In genomic region chr15:68377766-68378165, GRCh38 we compare ENCODE assay signal across 22 cellular contexts. TPM values are rescaled to one million over a fixed set of nuclear protein-coding genes. Genes with fewer than 3 reads are reported as not detected.
DNase-seq lines count a peak whose midpoint lies in the region; ATAC-seq, FAIRE-seq and TF ChIP-seq lines count a peak whose summit lies in the region.
"Had no signal": no experiment of that assay in that cellular context is flagged by ENCODE, and none has a peak within 500 bp of the region (broad histone marks: within the 10 kb centered on the region; RNA-seq: fewer than 3 reads in every experiment).

No MANE protein-coding gene starts in this region.

- ATAC-seq in activated naive CD4-positive, alpha-beta T cell treated with anti-CD3 and anti-CD28 coated beads, Interleukin-2, amount 50 U/mL, for 72 hours, result no peak
- ATAC-seq: A549; CD8-positive, alpha-beta T cell; GM12878; K562 had no signal

- peaks cover 11% of the 10 kb centered on the region for H3K4me1 Mint-ChIP-seq in activated naive CD4-positive, alpha-beta T cell treated with anti-CD3 and anti-CD28 coated beads, Interleukin-2, amount 50 U/mL, for 24 hours
- H3K4me1 Mint-ChIP-seq in chondrocyte (ENCODE audit: low read depth), result peaks cover 85% of the 10 kb centered on the region

- no peaks in the 10 kb centered on the region for H3K9me3 Mint-ChIP-seq in activated naive CD4-positive, alpha-beta T cell treated with anti-CD3 and anti-CD28 coated beads, Interleukin-2, amount 50 U/mL, for 24 hours
- H3K9me3 Mint-ChIP-seq in activated naive CD4-positive, alpha-beta T cell treated with anti-CD3 and anti-CD28 coated beads, Interleukin-2, amount 50 U/mL, for 72 hours, result peaks cover 0 to 4% of the 10 kb centered on the region in 2 donors
- H3K9me3 Mint-ChIP-seq in chondrocyte (ENCODE audit: low read depth), result peaks cover 4% of the 10 kb centered on the region
- H3K9me3 Mint-ChIP-seq: CD8-positive, alpha-beta T cell had no signal

- H3K4me3 Mint-ChIP-seq in activated naive CD4-positive, alpha-beta T cell treated with anti-CD3 and anti-CD28 coated beads, Interleukin-2, amount 50 U/mL, for 24 hours, result no peak overlapping the region
- H3K4me3 Mint-ChIP-seq in chondrocyte (ENCODE audit: unreplicated experiment), result no peak overlapping the region
- H3K4me3 Mint-ChIP-seq: CD8-positive, alpha-beta T cell had no signal

- no peak for DNase-seq in activated naive CD4-positive, alpha-beta T cell treated with anti-CD3 and anti-CD28 coated beads, Interleukin-2, amount 50 U/mL, for 72 hours (ENCODE audit: low spot score in 2 of 2)
- no peak for DNase-seq in chondrocyte (ENCODE audit: low spot score)
- DNase-seq in mesenteric fat pad (ENCODE audit: low spot score), result peak; percentile 64
- peak; percentile 30 for DNase-seq in ureter (ENCODE audit: low spot score)
- DNase-seq in SKM-1 treated with dmso at 0.1 percent for 144 hours (lab: John Stamatoyannopoulos, UW; ENCODE audit: unreplicated experiment), result no peak
- no peak for DNase-seq in HTR-8/SVneo (ENCODE audit: insufficient read length, low spot score)
- DNase-seq in substantia nigra (lab: John Stamatoyannopoulos, UW), result no peak
- DNase-seq: Calu3, EL, NCI-H1417 treated with DMSO at 0.1 percent for 48 hours, NCI-H187 treated with DMSO at 0.1 percent for 48 hours, NCI-H2227 treated with DMSO at 0.1 percent for 48 hours, NCI-H524, NCI-H82, OCI-M1, SHP77 treated with DMSO at 0.1 percent for 48 hours had no signal

- no peak for TF ChIP-seq CTCF in chondrocyte (IDR thresholded peaks at IDR 0.05)

- H3K36me3 Mint-ChIP-seq in activated naive CD4-positive, alpha-beta T cell treated with anti-CD3 and anti-CD28 coated beads, Interleukin-2, amount 50 U/mL, for 24 hours, result no peaks in the 10 kb centered on the region
- no peaks in the 10 kb centered on the region for H3K36me3 Mint-ChIP-seq in activated naive CD4-positive, alpha-beta T cell treated with anti-CD3 and anti-CD28 coated beads, Interleukin-2, amount 50 U/mL, for 72 hours
- H3K36me3 Mint-ChIP-seq in chondrocyte (ENCODE audit: low read depth), result peaks cover 53% of the 10 kb centered on the region
- H3K36me3 Mint-ChIP-seq: CD8-positive, alpha-beta T cell had no signal

- H3K27me3 Mint-ChIP-seq in activated naive CD4-positive, alpha-beta T cell treated with anti-CD3 and anti-CD28 coated beads, Interleukin-2, amount 50 U/mL, for 24 hours, result no peaks in the 10 kb centered on the region
- no peaks in the 10 kb centered on the region for H3K27me3 Mint-ChIP-seq in chondrocyte (ENCODE audit: low read depth)

- FAIRE-seq in HTR-8/SVneo (lab: Jason Lieb, UNC), result no peak
- FAIRE-seq: GM12878, H1, K562 had no signal

- no peak overlapping the region for H3K27ac ChIP-seq in substantia nigra (ENCODE audit: low read depth, low read length, poor library complexity, severe bottlenecking)
- H3K27ac ChIP-seq: A549 had no signal

- H3K27ac Mint-ChIP-seq in activated naive CD4-positive, alpha-beta T cell treated with anti-CD3 and anti-CD28 coated beads, Interleukin-2, amount 50 U/mL, for 24 hours, result peak overlapping the region; percentile 37
- no peak overlapping the region for H3K27ac Mint-ChIP-seq in activated naive CD4-positive, alpha-beta T cell treated with anti-CD3 and anti-CD28 coated beads, Interleukin-2, amount 50 U/mL, for 72 hours
- peak overlapping the region; percentile 81 for H3K27ac Mint-ChIP-seq in chondrocyte (ENCODE audit: unreplicated experiment)
- H3K27ac Mint-ChIP-seq: CD8-positive, alpha-beta T cell had no signal

RNA-seq across cellular contexts. Expression of gene ITGA11, which starts 54.2 kb away (rescaled TPM):
- total RNA-seq in activated naive CD4-positive, alpha-beta T cell treated with anti-CD3 and anti-CD28 coated beads, Interleukin-2, amount 50 U/mL, for 72 hours, result 1 to 10 TPM in 1 of 2 donors, under 1 TPM in 1; 0.27 to 1.8 TPM
- total RNA-seq in chondrocyte (965 to 1,105 TPM (median 1,092 TPM) in 3 replicates), mesenteric fat pad (4.5 TPM), ureter (22.8 TPM)
- total RNA-seq: Calu3; CD8-positive, alpha-beta T cell; K562 had no signal

Comparison
In these comparisons a context has a peak if more than half of its experiments do, and no peak if none do; other contexts are left out.
1. H3K27ac Mint-ChIP-seq: peak in activated naive CD4-positive, alpha-beta T cell treated with anti-CD3 and anti-CD28 coated beads, Interleukin-2, amount 50 U/mL, for 24 hours (single experiment) and chondrocyte (single experiment); none in activated naive CD4-positive, alpha-beta T cell treated with anti-CD3 and anti-CD28 coated beads, Interleukin-2, amount 50 U/mL, for 72 hours (0 of 2).
2. DNase-seq: peak in mesenteric fat pad (single experiment) and ureter (single experiment); none in activated naive CD4-positive, alpha-beta T cell treated with anti-CD3 and anti-CD28 coated beads, Interleukin-2, amount 50 U/mL, for 72 hours (0 of 2), chondrocyte (single experiment), SKM-1 treated with dmso at 0.1 percent for 144 hours (single experiment), HTR-8/SVneo (single experiment) and substantia nigra (0 of 49).
3. RNA of gene ITGA11, which starts 54.2 kb away (total RNA-seq): 965 to 1,105 TPM in chondrocyte; 22.8 TPM in ureter (single experiment), 4.5 TPM in mesenteric fat pad (single experiment) and 0.27 to 1.8 TPM in activated naive CD4-positive, alpha-beta T cell treated with anti-CD3 and anti-CD28 coated beads, Interleukin-2, amount 50 U/mL, for 72 hours; every median in the first group is over 10 times any median in the second.